25 cellular contexts compared by ENCODE assay signal in genomic region chr7:28174442-28174841, GRCh38. TPM values are rescaled to one million over a fixed set of nuclear protein-coding genes. Genes with fewer than 3 reads are reported as not detected.
A peak's percentile ranks its signal among the peaks of the same experiment; 100 is the strongest.
DNase-seq lines count a peak whose midpoint lies in the region; ATAC-seq and TF ChIP-seq lines count a peak whose summit lies in the region.
"Had no signal": no experiment of that assay in that cellular context is flagged by ENCODE, and none has a peak within 500 bp of the region (broad histone marks: within the 10 kb centered on the region; RNA-seq: fewer than 3 reads in every experiment).

No MANE protein-coding gene starts in this region.

- H2AFZ ChIP-seq in OCI-LY3 (ENCODE audit: low read depth, low read length): no peak overlapping the region
- H2AFZ ChIP-seq in smooth muscle cell (ENCODE audit: low read depth): no peak overlapping the region

- WGBS in heart left ventricle, 4 donors: 85 to 91% (median 89%) methylated on average over 5 of the region's 5 CpGs
- 92% methylated on average over 3 of the region's 5 CpGs for WGBS in endodermal cell (ENCODE audit: insufficient coverage in 1 of 2, insufficient read length in 1 of 2), 2 experiments
- 90% methylated on average over 3 of the region's 5 CpGs for WGBS in smooth muscle cell (ENCODE audit: low lambda C conversion rate)

- H3K9me3 Mint-ChIP-seq in endodermal cell: no peaks in the 10 kb centered on the region
- H3K9me3 Mint-ChIP-seq: T-helper 2 cell treated with Interferon-gamma antibody and Interleukin-4, amounts not matched to agents 5 μg/mL and 100 μg/mL, for 36 hours had no signal

- peaks cover 38% of the 10 kb centered on the region for H4K20me1 ChIP-seq in OCI-LY3 (ENCODE audit: insufficient read depth, low read length)
- H4K20me1 ChIP-seq in smooth muscle cell (ENCODE audit: low read depth): peaks cover 4% of the 10 kb centered on the region

- peaks cover 2% of the 10 kb centered on the region for H3K27me3 Mint-ChIP-seq in endodermal cell (ENCODE audit: insufficient read depth)

- H3K36me3 ChIP-seq in heart left ventricle (no peaks in the 10 kb centered on the region), OCI-LY3 (replicated peaks; ENCODE audit: low read depth, low read length) (no peaks in the 10 kb centered on the region), endodermal cell (ENCODE audit: control insufficient read depth, insufficient read depth, low read length) (no peaks in the 10 kb centered on the region), smooth muscle cell (ENCODE audit: low read depth) (no peaks in the 10 kb centered on the region)
- H3K36me3 ChIP-seq: breast epithelium, left lung, thyroid gland, WERI-Rb-1 had no signal

- H3K27ac Mint-ChIP-seq in endodermal cell: peak overlapping the region; percentile 9
- H3K27ac Mint-ChIP-seq: progenitor cell of endocrine pancreas; T-helper 2 cell treated with Interferon-gamma antibody and Interleukin-4, amounts not matched to agents 5 μg/mL and 100 μg/mL, for 36 hours had no signal

- H3K4me2 ChIP-seq in OCI-LY3 (ENCODE audit: low read length) (peak overlapping the region; percentile 20; the same call in 1 of the 2 replicates), smooth muscle cell (no peak overlapping the region)

- H3K27ac ChIP-seq in heart left ventricle: peak overlapping the region in 9 of 12 donors; percentile 32 to 94 (median 67)
- no peak overlapping the region for H3K27ac ChIP-seq in OCI-LY3 (ENCODE audit: low read length)
- H3K27ac ChIP-seq in endodermal cell (ENCODE audit: low read depth, low read length): no peak overlapping the region
- H3K27ac ChIP-seq in smooth muscle cell (ENCODE audit: low read depth): peak overlapping the region; percentile 28
- H3K27ac ChIP-seq: breast epithelium, left lung, RWPE1, skin epidermis, thyroid gland, WERI-Rb-1 had no signal

- H3K9ac ChIP-seq in OCI-LY3 (ENCODE audit: low read length): no peak overlapping the region
- no peak overlapping the region for H3K9ac ChIP-seq in endodermal cell (ENCODE audit: extremely low read depth, low read length, poor library complexity, severe bottlenecking)
- H3K9ac ChIP-seq in smooth muscle cell (ENCODE audit: low read depth): no peak overlapping the region

- no peaks in the 10 kb centered on the region; the same call in 1 of the 2 replicates for H3K79me2 ChIP-seq in OCI-LY3 (ENCODE audit: low read length)
- H3K79me2 ChIP-seq in smooth muscle cell (ENCODE audit: low read depth): peaks cover 59% of the 10 kb centered on the region

- H3K27me3 ChIP-seq in heart left ventricle: no peaks in the 10 kb centered on the region
- peaks cover 23% of the 10 kb centered on the region; the same call in 1 of the 2 replicates for H3K27me3 ChIP-seq in OCI-LY3 (ENCODE audit: low read depth, low read length)
- no peaks in the 10 kb centered on the region for H3K27me3 ChIP-seq in endodermal cell (ENCODE audit: control insufficient read depth, insufficient read depth, low read length, poor library complexity, severe bottlenecking)
- no peaks in the 10 kb centered on the region for H3K27me3 ChIP-seq in smooth muscle cell (ENCODE audit: low read depth)
- H3K27me3 ChIP-seq: breast epithelium, left lung, thyroid gland had no signal

- no peak overlapping the region for H3K4me3 ChIP-seq in heart left ventricle
- no peak overlapping the region for H3K4me3 ChIP-seq in OCI-LY3 (ENCODE audit: low read length)
- peak overlapping the region; percentile 39 for H3K4me3 ChIP-seq in endodermal cell (ENCODE audit: low read length)
- H3K4me3 ChIP-seq in smooth muscle cell: no peak overlapping the region
- H3K4me3 ChIP-seq: breast epithelium, GM12878, left lung, mucosa of descending colon, skin epidermis, thyroid gland had no signal

- H3K9me3 ChIP-seq in heart left ventricle (no peaks in the 10 kb centered on the region), OCI-LY3 (ENCODE audit: insufficient read depth, low read length) (no peaks in the 10 kb centered on the region), endodermal cell (ENCODE audit: control insufficient read depth, low read length) (no peaks in the 10 kb centered on the region), smooth muscle cell (replicated peaks; ENCODE audit: low read depth) (no peaks in the 10 kb centered on the region)
- H3K9me3 ChIP-seq: breast epithelium, left lung, mucosa of descending colon, thyroid gland had no signal

- TF ChIP-seq POLR2A in heart left ventricle (IDR thresholded peaks at IDR 0.05): no peak

- H3K4me1 Mint-ChIP-seq in endodermal cell: peaks cover 67% of the 10 kb centered on the region

- no peak overlapping the region for H3K4me3 Mint-ChIP-seq in endodermal cell
- H3K4me3 Mint-ChIP-seq: T-helper 2 cell treated with Interferon-gamma antibody and Interleukin-4, amounts not matched to agents 5 μg/mL and 100 μg/mL, for 36 hours had no signal

- H3F3A ChIP-seq in smooth muscle cell (ENCODE audit: low read depth): peaks cover 16% of the 10 kb centered on the region

- intact Hi-C loops in heart left ventricle (cut with DNase I): loop anchor here in 1 of 10 donors (10.0 kb wide), 1 partner anchor 70 kb away; no protein-coding TSS in a partner anchor
- intact Hi-C loops in left cardiac atrium (cut with DNase I): no loop called here

- TF ChIP-seq CTCF in heart left ventricle (IDR thresholded peaks at IDR 0.05) (no peak), OCI-LY3 (IDR thresholded peaks at IDR 0.05; ENCODE audit: low read depth, low read length) (no peak), endodermal cell (conservative IDR thresholded peaks at IDR 0.05) (no peak), smooth muscle cell (IDR thresholded peaks at IDR 0.05; ENCODE audit: borderline replicate concordance, insufficient read depth, poor library complexity, severe bottlenecking) (no peak)

- DNase-seq in heart left ventricle (no peak), left cardiac atrium (no peak), endodermal cell (no peak), smooth muscle cell (lab: John Stamatoyannopoulos, UW; ENCODE audit: unreplicated experiment) (no peak), NCI-H2227 treated with DMSO at 0.1 percent for 48 hours (lab: John Stamatoyannopoulos, UW) (no peak)
- no peak for DNase-seq in stimulated activated CD4-positive, alpha-beta T cell treated with anti-CD3 and anti-CD28 coated beads, Interleukin-4, amount 100 ng/mL, for 24 hours
- DNase-seq: DMS79 treated with DMSO at 0.1 percent for 48 hours; KBM-7; left lung; mucosa of descending colon; NCI-H146; NCI-H2171; NCI-H526; stimulated activated CD4-positive, alpha-beta T cell treated with anti-CD3 and anti-CD28 coated beads, Interleukin-2, amount 100 ng/mL, for 24 hours; thyroid gland; WERI-Rb-1 had no signal

- H3K4me1 ChIP-seq in heart left ventricle (peaks cover 0 to 75% (median 34%) of the 10 kb centered on the region in 12 donors), OCI-LY3 (ENCODE audit: low read length) (peaks cover 32% of the 10 kb centered on the region), endodermal cell (ENCODE audit: control insufficient read depth, insufficient read depth, low read length) (peaks cover 30% of the 10 kb centered on the region), smooth muscle cell (ENCODE audit: low read depth) (peaks cover 8% of the 10 kb centered on the region)

- ATAC-seq in heart left ventricle (no peak), left cardiac atrium (no peak), GM19455 (IDR thresholded peaks at IDR 0.05; ENCODE audit: unreplicated experiment) (no peak)
- ATAC-seq: GM12878, left lung, mucosa of descending colon, SK-N-SH treated with all-trans-retinoic acid at 6 μM for 48 hours had no signal

- H3K36me3 Mint-ChIP-seq in endodermal cell (ENCODE audit: low read depth): peaks cover 4% of the 10 kb centered on the region

RNA-seq across cellular contexts. Expression of gene JAZF1, which starts 6.2 kb away (rescaled TPM):
- 10 to 100 TPM; 18.3 to 46.2 (median 29.3) TPM for total RNA-seq in heart left ventricle
- 10 to 100 TPM; 10.3 to 20.4 TPM for polyA plus RNA-seq in heart left ventricle
- total RNA-seq in left cardiac atrium: 10 to 100 TPM; 20.0 to 21.3 TPM
- 10 to 100 TPM; 18.3 to 33.6 TPM for total RNA-seq in endodermal cell
- polyA plus RNA-seq in endodermal cell (2013, experiment 1 of 2): 12.5 TPM
- 11.2 TPM for polyA plus RNA-seq in endodermal cell (2013, experiment 2 of 2)
- total RNA-seq in smooth muscle cell: 14.2 and 18.0 TPM in 2 replicates
- polyA plus RNA-seq in smooth muscle cell: 14.4 and 17.4 TPM in 2 replicates

Comparison
In these comparisons a context has a peak if more than half of its experiments do, and no peak if none do; other contexts are left out.
1. H3K27ac ChIP-seq: peak in heart left ventricle (9 of 12) and smooth muscle cell (single experiment); none in OCI-LY3 (single experiment) and endodermal cell (single experiment).